Comparison of ENCODE assay signal across 11 cellular contexts in the genomic region with DNA sequence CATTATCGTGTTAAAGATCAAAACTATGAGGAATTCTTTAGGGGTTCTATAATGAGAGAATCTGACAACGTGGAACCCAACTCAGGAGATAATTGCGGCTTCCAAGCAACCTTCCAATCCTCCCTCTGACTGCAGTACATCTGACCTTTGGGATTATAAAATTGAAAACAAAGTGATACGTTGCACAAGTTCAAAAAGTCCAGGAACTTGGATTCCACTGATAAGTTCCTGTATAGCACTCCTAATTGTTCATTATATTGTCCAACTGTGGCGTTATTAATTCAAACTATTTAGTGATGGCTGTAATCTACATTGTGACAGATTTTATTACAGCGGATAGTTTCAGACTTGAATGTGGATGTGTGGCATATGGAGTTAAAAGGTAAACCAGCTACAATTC. TPM values are rescaled to one million over a fixed set of nuclear protein-coding genes. Genes with fewer than 3 reads are reported as not detected.
"Had no signal": no experiment of that assay in that cellular context is flagged by ENCODE, and none has a peak within 500 bp of the region (broad histone marks: within the 10 kb centered on the region; RNA-seq: fewer than 3 reads in every experiment).

No MANE protein-coding gene starts in this region.

- H3K9me3 Mint-ChIP-seq: GM23338, H9 had no signal

- H3K9me3 ChIP-seq: HAP-1 had no signal

- H3K4me3 ChIP-seq: GM23248, GM23338, HAP-1 had no signal

- H3K36me3 ChIP-seq: HAP-1 had no signal

- H3K27ac Mint-ChIP-seq: GM23338, H9, HFFc6 had no signal

- FAIRE-seq: H1, H54 had no signal

- H3K4me3 Mint-ChIP-seq: GM23338, H9, HFFc6 had no signal

- H3K27ac ChIP-seq: GM23248 had no signal

- H3K4me1 ChIP-seq: HAP-1 had no signal

- DNase-seq: GM23248, GOT3, H7, H9, HCEC 1CT, HFFc6 had no signal

RNA-seq across cellular contexts. Expression of gene MALRD1, which starts 15.4 kb away (rescaled TPM):
- total RNA-seq: GM23248, H4, HFFc6 had no signal
